In genomic region chr12:104480826-104481457, GRCh38 we compare ENCODE assay signal across 9 cellular contexts. TPM values are rescaled to one million over a fixed set of nuclear protein-coding genes. Genes with fewer than 3 reads are reported as not detected.
A peak's percentile ranks its signal among the peaks of the same experiment; 100 is the strongest.
DNase-seq lines count a peak whose midpoint lies in the region; ATAC-seq, FAIRE-seq and TF ChIP-seq lines count a peak whose summit lies in the region.
"Had no signal": no experiment of that assay in that cellular context is flagged by ENCODE, and none has a peak within 500 bp of the region (broad histone marks: within the 10 kb centered on the region; RNA-seq: fewer than 3 reads in every experiment).

No MANE protein-coding gene starts in this region.

- ATAC-seq in Right ventricle myocardium superior (ENCODE audit: poor library complexity), result peak; percentile 68
- ATAC-seq in stimulated activated memory B cell treated with anti-CD40 and anti-IgM and Interleukin-4, amounts not matched to agents 10 μg/mL and 1 μg/mL and 100 μg/mL, for 72 hours, result no peak

- no peak for FAIRE-seq in GM19239 (lab: Jason Lieb, UNC)

- peaks cover 83% of the 10 kb centered on the region for H3K4me1 Mint-ChIP-seq in stimulated activated memory B cell treated with anti-CD40 and anti-IgM and Interleukin-4, amounts not matched to agents 10 μg/mL and 1 μg/mL and 100 μg/mL, for 72 hours
- H3K4me1 Mint-ChIP-seq in type B pancreatic cell (ENCODE audit: unreplicated experiment), result peaks cover 7% of the 10 kb centered on the region

- TF ChIP-seq CTCF in type B pancreatic cell (conservative IDR thresholded peaks at IDR 0.05), result no peak

- peaks cover 50% of the 10 kb centered on the region for H3K36me3 Mint-ChIP-seq in stimulated activated memory B cell treated with anti-CD40 and anti-IgM and Interleukin-4, amounts not matched to agents 10 μg/mL and 1 μg/mL and 100 μg/mL, for 72 hours
- peaks cover 8% of the 10 kb centered on the region for H3K36me3 Mint-ChIP-seq in type B pancreatic cell

- peak; percentile 60 for DNase-seq in HS-5 (ENCODE audit: low read depth)
- peak; percentile 11 for DNase-seq in T1000 (lab: John Stamatoyannopoulos, UW)
- peak; percentile 82 for DNase-seq in Right ventricle myocardium superior
- no peak for DNase-seq in GM19239 (ENCODE audit: insufficient read length, low spot score)
- no peak for DNase-seq in cerebellum (ENCODE audit: low spot score)
- no peak for DNase-seq in type B pancreatic cell (ENCODE audit: extremely low spot score, unreplicated experiment)
- DNase-seq: NCI-H1417 treated with DMSO at 0.1 percent for 48 hours; stimulated activated CD4-positive, alpha-beta T cell treated with anti-CD3 and anti-CD28 coated beads, Interleukin-15, amount 100 ng/mL, for 24 hours had no signal

- no peak overlapping the region for H3K4me3 Mint-ChIP-seq in stimulated activated memory B cell treated with anti-CD40 and anti-IgM and Interleukin-4, amounts not matched to agents 10 μg/mL and 1 μg/mL and 100 μg/mL, for 72 hours
- no peak overlapping the region for H3K4me3 Mint-ChIP-seq in type B pancreatic cell

- intact Hi-C loops in Right ventricle myocardium superior (cut with DNase I), result no loop called here

- peaks cover 3% of the 10 kb centered on the region for H3K9me3 Mint-ChIP-seq in stimulated activated memory B cell treated with anti-CD40 and anti-IgM and Interleukin-4, amounts not matched to agents 10 μg/mL and 1 μg/mL and 100 μg/mL, for 72 hours
- peaks cover 5% of the 10 kb centered on the region for H3K9me3 Mint-ChIP-seq in type B pancreatic cell

- no peaks in the 10 kb centered on the region for H3K27me3 Mint-ChIP-seq in stimulated activated memory B cell treated with anti-CD40 and anti-IgM and Interleukin-4, amounts not matched to agents 10 μg/mL and 1 μg/mL and 100 μg/mL, for 72 hours
- H3K27me3 Mint-ChIP-seq in type B pancreatic cell, result no peaks in the 10 kb centered on the region

- peak overlapping the region; percentile 23 for H3K27ac Mint-ChIP-seq in stimulated activated memory B cell treated with anti-CD40 and anti-IgM and Interleukin-4, amounts not matched to agents 10 μg/mL and 1 μg/mL and 100 μg/mL, for 72 hours
- H3K27ac Mint-ChIP-seq in type B pancreatic cell, result no peak overlapping the region

RNA-seq across cellular contexts. Expression of gene CHST11, which starts 24.2 kb away (rescaled TPM):
- total RNA-seq in Right ventricle myocardium superior (3.0 TPM), cerebellum (27.9 TPM), type B pancreatic cell (ENCODE audit: low replicate concordance) (15.5 and 27.2 TPM in 2 replicates)

Comparison
In these comparisons a context has a peak if more than half of its experiments do, and no peak if none do; other contexts are left out.
1. DNase-seq: peak in HS-5 (single experiment), T1000 (single experiment) and Right ventricle myocardium superior (single experiment); none in GM19239 (single experiment), cerebellum (single experiment) and type B pancreatic cell (single experiment).